ENCODE assay signal across 24 cellular contexts in the genomic region with DNA sequence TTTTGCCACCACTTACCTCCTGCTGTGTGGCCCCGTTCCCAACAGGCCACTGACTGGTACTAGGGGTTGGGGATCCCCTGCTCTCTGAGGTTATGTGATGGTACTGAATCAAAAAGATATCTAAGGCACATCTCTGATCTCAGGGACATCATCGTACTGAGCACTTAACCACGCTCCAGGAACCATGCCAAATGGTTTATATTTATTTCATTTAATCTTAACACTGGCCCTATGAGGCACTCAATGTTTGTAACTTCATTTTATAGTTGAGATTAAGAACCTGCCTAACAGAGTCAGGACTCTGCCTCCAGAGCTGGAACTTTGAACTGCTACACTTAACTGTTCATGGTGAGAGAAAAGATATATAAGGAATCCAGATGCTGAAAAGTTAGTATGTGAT.
DNase-seq lines count a peak whose midpoint lies in the region; ATAC-seq, FAIRE-seq and TF ChIP-seq lines count a peak whose summit lies in the region.
"Had no signal": no experiment of that assay in that cellular context is flagged by ENCODE, and none has a peak within 500 bp of the region (broad histone marks: within the 10 kb centered on the region; RNA-seq: fewer than 3 reads in every experiment).

No MANE protein-coding gene starts in this region.

- no peak overlapping the region for H3K27ac ChIP-seq in keratinocyte (ENCODE audit: control insufficient read depth, insufficient read depth, low read length)
- no peak overlapping the region for H3K27ac ChIP-seq in mesendoderm (ENCODE audit: low read depth, low read length)
- H3K27ac ChIP-seq in ascending aorta, result no peak overlapping the region
- H3K27ac ChIP-seq: gastroesophageal sphincter, uterus had no signal

- no peak overlapping the region for H3K23ac ChIP-seq in mesendoderm (ENCODE audit: low read length)

- H3K18ac ChIP-seq in mesendoderm (ENCODE audit: low read length), result no peak overlapping the region

- H3K9me3 ChIP-seq in keratinocyte (ENCODE audit: control insufficient read depth, low read depth, low read length) (no peaks in the 10 kb centered on the region), ascending aorta (no peaks in the 10 kb centered on the region)
- H3K9me3 ChIP-seq: gastroesophageal sphincter, uterus had no signal

- H2BK120ac ChIP-seq in mesendoderm (ENCODE audit: low read depth, low read length), result no peak overlapping the region

- H3K9me1 ChIP-seq in keratinocyte (ENCODE audit: control insufficient read depth, extremely low read depth, insufficient read depth, low read length), result no peaks in the 10 kb centered on the region

- H2BK5ac ChIP-seq in mesendoderm (ENCODE audit: low read length), result no peak overlapping the region

- dilution Hi-C loops in keratinocyte (cut with MboI; ENCODE audit: extremely low pct_ligation_motif_present, low sequenced_read_pairs), result no loop called here

- H3K4me3 ChIP-seq in LNCaP clone FGC (ENCODE audit: low read depth, low read length) (no peak overlapping the region), astrocyte of the spinal cord (ENCODE audit: low read depth, low read length) (no peak overlapping the region), keratinocyte (ENCODE audit: control insufficient read depth in 2 of 3, extremely low read depth in 1 of 3, insufficient read depth in 2 of 3, low read depth in 1 of 3, low read length in 3 of 3) (no peak overlapping the region), mesendoderm (ENCODE audit: low read length) (no peak overlapping the region), ascending aorta (no peak overlapping the region)
- H3K4me3 ChIP-seq: gastroesophageal sphincter, uterus had no signal

- peak; percentile 65 for FAIRE-seq in keratinocyte (lab: Jason Lieb, UNC)
- FAIRE-seq: bronchial epithelial cell, GM12892, H54, TTC549 had no signal

- no peak overlapping the region for H3K4ac ChIP-seq in mesendoderm (ENCODE audit: low read depth, low read length)

- no peak for ATAC-seq in GM21367 (IDR thresholded peaks at IDR 0.05; ENCODE audit: unreplicated experiment)
- ATAC-seq: activated naive CD4-positive, alpha-beta T cell treated with anti-CD3 and anti-CD28 coated beads, Interleukin-2, amount 50 U/mL, for 72 hours; gastroesophageal sphincter; Right ventricle myocardium inferior; sciatic nerve had no signal

- H3K56ac ChIP-seq in mesendoderm (ENCODE audit: low read length), result no peak overlapping the region

- H3K27me3 ChIP-seq in keratinocyte (ENCODE audit: control insufficient read depth, extremely low read depth, insufficient read depth, low read length) (no peaks in the 10 kb centered on the region), mesendoderm (ENCODE audit: insufficient read depth, low read length, poor library complexity) (no peaks in the 10 kb centered on the region), ascending aorta (no peaks in the 10 kb centered on the region)
- H3K27me3 ChIP-seq: gastroesophageal sphincter, uterus had no signal

- H2AK5ac ChIP-seq in mesendoderm (ENCODE audit: low read length), result no peak overlapping the region

- H3K79me2 ChIP-seq in keratinocyte (ENCODE audit: control insufficient read depth, insufficient read depth, low read length) (no peaks in the 10 kb centered on the region), mesendoderm (ENCODE audit: control insufficient read depth, insufficient read depth, low read length) (no peaks in the 10 kb centered on the region)

- H2BK15ac ChIP-seq in mesendoderm (replicated peaks; ENCODE audit: low read depth), result no peak overlapping the region

- DNase-seq in AG08395 (ENCODE audit: low spot score) (peak; percentile 10), LNCaP clone FGC (ENCODE audit: low read depth) (peak; percentile 11), astrocyte of the spinal cord (ENCODE audit: low read depth, low spot score) (peak; percentile 55), keratinocyte (ENCODE audit: low read depth, low spot score) (no peak), GM19238 (ENCODE audit: insufficient read length, low spot score) (no peak), mesendoderm (no peak), ascending aorta (ENCODE audit: low spot score in 2 of 2) (no peak)
- DNase-seq: activated CD4-positive, alpha-beta T cell treated with anti-CD3 and anti-CD28 coated beads for 4 hours; CD4-positive, alpha-beta T cell; DMS153; Karpas-422; NCI-H1105; NCI-H2081 treated with DMSO at 0.1 percent for 48 hours; NCI-H446 treated with DMSO at 0.1 percent for 48 hours; uterus had no signal

- no peaks in the 10 kb centered on the region for H4K20me1 ChIP-seq in keratinocyte (ENCODE audit: control insufficient read depth, extremely low read depth, insufficient read depth, low read length)

- no peak overlapping the region for H4K5ac ChIP-seq in mesendoderm (ENCODE audit: low read length)

- H3K4me2 ChIP-seq in keratinocyte (ENCODE audit: control insufficient read depth, extremely low read depth, insufficient read depth, low read depth, low read length), result no peak overlapping the region
- no peak overlapping the region for H3K4me2 ChIP-seq in mesendoderm (ENCODE audit: low read length)

- H2AFZ ChIP-seq in keratinocyte (ENCODE audit: control insufficient read depth, low read length), result no peak overlapping the region

- no peaks in the 10 kb centered on the region for H3K79me1 ChIP-seq in mesendoderm (ENCODE audit: low read length)

- in situ Hi-C loops in astrocyte of the spinal cord (cut with HindIII; ENCODE audit: low sequenced_read_pairs), result no loop called here

- H3K9ac ChIP-seq in keratinocyte (ENCODE audit: control insufficient read depth, extremely low read depth, insufficient read depth, low read length) (no peak overlapping the region), mesendoderm (ENCODE audit: low read length) (no peak overlapping the region)

- no peak overlapping the region for H4K8ac ChIP-seq in mesendoderm (ENCODE audit: low read depth, low read length)

- no peak for TF ChIP-seq CTCF in LNCaP clone FGC (IDR thresholded peaks at IDR 0.05; ENCODE audit: control insufficient read depth, extremely low read depth, insufficient read depth)
- TF ChIP-seq CTCF in astrocyte of the spinal cord (IDR thresholded peaks at IDR 0.05; ENCODE audit: low read depth, low read length), result no peak
- no peak for TF ChIP-seq CTCF in keratinocyte (optimal IDR thresholded peaks at IDR 0.05 in 1 of 3, IDR thresholded peaks at IDR 0.05 in 1 of 3, conservative IDR thresholded peaks at IDR 0.05 in 1 of 3; ENCODE audit: extremely low read depth in 1 of 3, insufficient read depth in 2 of 3, low read length in 3 of 3)
- TF ChIP-seq CTCF in ascending aorta (IDR thresholded peaks at IDR 0.05), result no peak

- H3K36me3 ChIP-seq in keratinocyte (ENCODE audit: control insufficient read depth in 2 of 2, extremely low read depth in 1 of 2, insufficient read depth in 2 of 2, low read length in 2 of 2), result peaks cover 2 to 3% of the 10 kb centered on the region in 2 experiments
- no peaks in the 10 kb centered on the region for H3K36me3 ChIP-seq in mesendoderm (ENCODE audit: control insufficient read depth, insufficient read depth, low read length)
- peaks cover 5 to 8% of the 10 kb centered on the region in 2 donors for H3K36me3 ChIP-seq in ascending aorta
- H3K36me3 ChIP-seq: uterus had no signal

- no CpG with 5 or more reads among the region's 3 CpGs for WGBS in mesendoderm (ENCODE audit: extremely low coverage, insufficient coverage, low lambda C conversion rate)

- H3K4me1 ChIP-seq in keratinocyte (ENCODE audit: control insufficient read depth, extremely low read depth, insufficient read depth, low read length) (peaks cover 14% of the 10 kb centered on the region), mesendoderm (ENCODE audit: control insufficient read depth, low read depth, low read length) (no peaks in the 10 kb centered on the region), ascending aorta (no peaks in the 10 kb centered on the region)
- H3K4me1 ChIP-seq: gastroesophageal sphincter, uterus had no signal

- intact Hi-C loops in ascending aorta (cut with DNase I), result no loop called here

Comparison
In these comparisons a context has a peak if more than half of its experiments do, and no peak if none do; other contexts are left out.
1. DNase-seq: peak in AG08395 (single experiment), LNCaP clone FGC (single experiment) and astrocyte of the spinal cord (single experiment); none in keratinocyte (single experiment), GM19238 (single experiment), mesendoderm (single experiment) and ascending aorta (0 of 2).